1 cellular context compared by ENCODE assay signal in the genomic region with DNA sequence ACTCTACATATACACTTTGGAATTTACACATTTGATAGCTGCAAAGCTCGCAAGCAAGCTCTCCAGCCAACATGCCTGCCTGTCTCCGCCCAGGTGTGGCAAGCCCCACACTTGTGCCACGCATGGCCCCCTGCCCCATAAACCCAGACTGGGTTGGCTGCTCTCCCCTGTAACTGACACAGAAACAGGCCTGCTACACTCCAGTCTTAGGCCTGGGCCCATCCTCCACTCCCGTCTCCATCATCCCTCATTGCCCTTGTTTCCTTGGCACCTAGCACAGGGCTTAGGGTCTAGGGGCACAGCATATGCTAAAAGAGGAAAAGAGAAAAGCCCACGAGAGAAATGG.
A peak's percentile ranks its signal among the peaks of the same experiment; 100 is the strongest.
TF ChIP-seq lines count a peak whose summit lies in the region.

No MANE protein-coding gene starts in this region.

TF ChIP-seq in HepG2, 621 proteins besides CTCF, POLR2A, EP300 and RAD21:
- TF ChIP-seq PLRG1 (conservative IDR thresholded peaks at IDR 0.05) (no peak), ZFP36L1 (CRISPR knock-in tag; IDR thresholded peaks at IDR 0.05) (no peak), TRIM24 (CRISPR knock-in tag; IDR thresholded peaks at IDR 0.05) (no peak), TGIF2 (CRISPR knock-in tag; IDR thresholded peaks at IDR 0.05) (no peak), ZBTB38 (CRISPR knock-in tag; IDR thresholded peaks at IDR 0.05) (no peak), ZFP62 (CRISPR knock-in tag; IDR thresholded peaks at IDR 0.05) (no peak), ZNF3 (CRISPR knock-in tag; IDR thresholded peaks at IDR 0.05) (no peak), FOXK1 (CRISPR knock-in tag; IDR thresholded peaks at IDR 0.05; ENCODE audit: borderline replicate concordance, low read depth) (no peak), ZNF878 (CRISPR knock-in tag; IDR thresholded peaks at IDR 0.05) (no peak), FIP1L1 (IDR thresholded peaks at IDR 0.05; ENCODE audit: borderline replicate concordance, insufficient read depth, low read depth, low read length) (no peak)
- TF ChIP-seq, protein P1, sequence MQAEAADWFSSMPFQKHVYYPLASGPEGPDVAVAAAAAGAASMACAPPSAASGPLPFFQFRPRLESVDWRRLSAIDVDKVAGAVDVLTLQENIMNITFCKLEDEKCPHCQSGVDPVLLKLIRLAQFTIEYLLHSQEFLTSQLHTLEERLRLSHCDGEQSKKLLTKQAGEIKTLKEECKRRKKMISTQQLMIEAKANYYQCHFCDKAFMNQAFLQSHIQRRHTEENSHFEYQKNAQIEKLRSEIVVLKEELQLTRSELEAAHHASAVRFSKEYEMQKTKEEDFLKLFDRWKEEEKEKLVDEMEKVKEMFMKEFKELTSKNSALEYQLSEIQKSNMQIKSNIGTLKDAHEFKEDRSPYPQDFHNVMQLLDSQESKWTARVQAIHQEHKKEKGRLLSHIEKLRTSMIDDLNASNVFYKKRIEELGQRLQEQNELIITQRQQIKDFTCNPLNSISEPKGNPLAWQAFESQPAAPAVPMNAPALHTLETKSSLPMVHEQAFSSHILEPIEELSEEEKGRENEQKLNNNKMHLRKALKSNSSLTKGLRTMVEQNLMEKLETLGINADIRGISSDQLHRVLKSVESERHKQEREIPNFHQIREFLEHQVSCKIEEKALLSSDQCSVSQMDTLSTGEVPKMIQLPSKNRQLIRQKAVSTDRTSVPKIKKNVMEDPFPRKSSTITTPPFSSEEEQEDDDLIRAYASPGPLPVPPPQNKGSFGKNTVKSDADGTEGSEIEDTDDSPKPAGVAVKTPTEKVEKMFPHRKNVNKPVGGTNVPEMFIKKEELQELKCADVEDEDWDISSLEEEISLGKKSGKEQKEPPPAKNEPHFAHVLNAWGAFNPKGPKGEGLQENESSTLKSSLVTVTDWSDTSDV (CRISPR knock-in tag; IDR thresholded peaks at IDR 0.05): no peak
- TF ChIP-seq, protein P2, sequence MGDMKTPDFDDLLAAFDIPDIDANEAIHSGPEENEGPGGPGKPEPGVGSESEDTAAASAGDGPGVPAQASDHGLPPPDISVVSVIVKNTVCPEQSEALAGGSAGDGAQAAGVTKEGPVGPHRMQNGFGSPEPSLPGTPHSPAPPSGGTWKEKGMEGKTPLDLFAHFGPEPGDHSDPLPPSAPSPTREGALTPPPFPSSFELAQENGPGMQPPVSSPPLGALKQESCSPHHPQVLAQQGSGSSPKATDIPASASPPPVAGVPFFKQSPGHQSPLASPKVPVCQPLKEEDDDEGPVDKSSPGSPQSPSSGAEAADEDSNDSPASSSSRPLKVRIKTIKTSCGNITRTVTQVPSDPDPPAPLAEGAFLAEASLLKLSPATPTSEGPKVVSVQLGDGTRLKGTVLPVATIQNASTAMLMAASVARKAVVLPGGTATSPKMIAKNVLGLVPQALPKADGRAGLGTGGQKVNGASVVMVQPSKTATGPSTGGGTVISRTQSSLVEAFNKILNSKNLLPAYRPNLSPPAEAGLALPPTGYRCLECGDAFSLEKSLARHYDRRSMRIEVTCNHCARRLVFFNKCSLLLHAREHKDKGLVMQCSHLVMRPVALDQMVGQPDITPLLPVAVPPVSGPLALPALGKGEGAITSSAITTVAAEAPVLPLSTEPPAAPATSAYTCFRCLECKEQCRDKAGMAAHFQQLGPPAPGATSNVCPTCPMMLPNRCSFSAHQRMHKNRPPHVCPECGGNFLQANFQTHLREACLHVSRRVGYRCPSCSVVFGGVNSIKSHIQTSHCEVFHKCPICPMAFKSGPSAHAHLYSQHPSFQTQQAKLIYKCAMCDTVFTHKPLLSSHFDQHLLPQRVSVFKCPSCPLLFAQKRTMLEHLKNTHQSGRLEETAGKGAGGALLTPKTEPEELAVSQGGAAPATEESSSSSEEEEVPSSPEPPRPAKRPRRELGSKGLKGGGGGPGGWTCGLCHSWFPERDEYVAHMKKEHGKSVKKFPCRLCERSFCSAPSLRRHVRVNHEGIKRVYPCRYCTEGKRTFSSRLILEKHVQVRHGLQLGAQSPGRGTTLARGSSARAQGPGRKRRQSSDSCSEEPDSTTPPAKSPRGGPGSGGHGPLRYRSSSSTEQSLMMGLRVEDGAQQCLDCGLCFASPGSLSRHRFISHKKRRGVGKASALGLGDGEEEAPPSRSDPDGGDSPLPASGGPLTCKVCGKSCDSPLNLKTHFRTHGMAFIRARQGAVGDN (CRISPR knock-in tag; IDR thresholded peaks at IDR 0.05): peak; percentile 32; the same call in 1 of the 2 replicates
- TF ChIP-seq, protein P3, sequence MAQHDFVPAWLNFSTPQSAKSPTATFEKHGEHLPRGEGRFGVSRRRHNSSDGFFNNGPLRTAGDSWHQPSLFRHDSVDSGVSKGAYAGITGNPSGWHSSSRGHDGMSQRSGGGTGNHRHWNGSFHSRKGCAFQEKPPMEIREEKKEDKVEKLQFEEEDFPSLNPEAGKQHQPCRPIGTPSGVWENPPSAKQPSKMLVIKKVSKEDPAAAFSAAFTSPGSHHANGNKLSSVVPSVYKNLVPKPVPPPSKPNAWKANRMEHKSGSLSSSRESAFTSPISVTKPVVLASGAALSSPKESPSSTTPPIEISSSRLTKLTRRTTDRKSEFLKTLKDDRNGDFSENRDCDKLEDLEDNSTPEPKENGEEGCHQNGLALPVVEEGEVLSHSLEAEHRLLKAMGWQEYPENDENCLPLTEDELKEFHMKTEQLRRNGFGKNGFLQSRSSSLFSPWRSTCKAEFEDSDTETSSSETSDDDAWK (CRISPR knock-in tag; IDR thresholded peaks at IDR 0.05): no peak
- TF ChIP-seq, protein P4, sequence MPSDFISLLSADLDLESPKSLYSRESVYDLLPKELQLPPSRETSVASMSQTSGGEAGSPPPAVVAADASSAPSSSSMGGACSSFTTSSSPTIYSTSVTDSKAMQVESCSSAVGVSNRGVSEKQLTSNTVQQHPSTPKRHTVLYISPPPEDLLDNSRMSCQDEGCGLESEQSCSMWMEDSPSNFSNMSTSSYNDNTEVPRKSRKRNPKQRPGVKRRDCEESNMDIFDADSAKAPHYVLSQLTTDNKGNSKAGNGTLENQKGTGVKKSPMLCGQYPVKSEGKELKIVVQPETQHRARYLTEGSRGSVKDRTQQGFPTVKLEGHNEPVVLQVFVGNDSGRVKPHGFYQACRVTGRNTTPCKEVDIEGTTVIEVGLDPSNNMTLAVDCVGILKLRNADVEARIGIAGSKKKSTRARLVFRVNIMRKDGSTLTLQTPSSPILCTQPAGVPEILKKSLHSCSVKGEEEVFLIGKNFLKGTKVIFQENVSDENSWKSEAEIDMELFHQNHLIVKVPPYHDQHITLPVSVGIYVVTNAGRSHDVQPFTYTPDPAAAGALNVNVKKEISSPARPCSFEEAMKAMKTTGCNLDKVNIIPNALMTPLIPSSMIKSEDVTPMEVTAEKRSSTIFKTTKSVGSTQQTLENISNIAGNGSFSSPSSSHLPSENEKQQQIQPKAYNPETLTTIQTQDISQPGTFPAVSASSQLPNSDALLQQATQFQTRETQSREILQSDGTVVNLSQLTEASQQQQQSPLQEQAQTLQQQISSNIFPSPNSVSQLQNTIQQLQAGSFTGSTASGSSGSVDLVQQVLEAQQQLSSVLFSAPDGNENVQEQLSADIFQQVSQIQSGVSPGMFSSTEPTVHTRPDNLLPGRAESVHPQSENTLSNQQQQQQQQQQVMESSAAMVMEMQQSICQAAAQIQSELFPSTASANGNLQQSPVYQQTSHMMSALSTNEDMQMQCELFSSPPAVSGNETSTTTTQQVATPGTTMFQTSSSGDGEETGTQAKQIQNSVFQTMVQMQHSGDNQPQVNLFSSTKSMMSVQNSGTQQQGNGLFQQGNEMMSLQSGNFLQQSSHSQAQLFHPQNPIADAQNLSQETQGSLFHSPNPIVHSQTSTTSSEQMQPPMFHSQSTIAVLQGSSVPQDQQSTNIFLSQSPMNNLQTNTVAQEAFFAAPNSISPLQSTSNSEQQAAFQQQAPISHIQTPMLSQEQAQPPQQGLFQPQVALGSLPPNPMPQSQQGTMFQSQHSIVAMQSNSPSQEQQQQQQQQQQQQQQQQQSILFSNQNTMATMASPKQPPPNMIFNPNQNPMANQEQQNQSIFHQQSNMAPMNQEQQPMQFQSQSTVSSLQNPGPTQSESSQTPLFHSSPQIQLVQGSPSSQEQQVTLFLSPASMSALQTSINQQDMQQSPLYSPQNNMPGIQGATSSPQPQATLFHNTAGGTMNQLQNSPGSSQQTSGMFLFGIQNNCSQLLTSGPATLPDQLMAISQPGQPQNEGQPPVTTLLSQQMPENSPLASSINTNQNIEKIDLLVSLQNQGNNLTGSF (CRISPR knock-in tag; IDR thresholded peaks at IDR 0.05): no peak
- TF ChIP-seq, protein P5, sequence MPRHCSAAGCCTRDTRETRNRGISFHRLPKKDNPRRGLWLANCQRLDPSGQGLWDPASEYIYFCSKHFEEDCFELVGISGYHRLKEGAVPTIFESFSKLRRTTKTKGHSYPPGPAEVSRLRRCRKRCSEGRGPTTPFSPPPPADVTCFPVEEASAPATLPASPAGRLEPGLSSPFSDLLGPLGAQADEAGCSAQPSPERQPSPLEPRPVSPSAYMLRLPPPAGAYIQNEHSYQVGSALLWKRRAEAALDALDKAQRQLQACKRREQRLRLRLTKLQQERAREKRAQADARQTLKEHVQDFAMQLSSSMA (CRISPR knock-in tag; IDR thresholded peaks at IDR 0.05): peak; percentile 90; the same call in 1 of the 2 replicates
- TF ChIP-seq, protein P6, sequence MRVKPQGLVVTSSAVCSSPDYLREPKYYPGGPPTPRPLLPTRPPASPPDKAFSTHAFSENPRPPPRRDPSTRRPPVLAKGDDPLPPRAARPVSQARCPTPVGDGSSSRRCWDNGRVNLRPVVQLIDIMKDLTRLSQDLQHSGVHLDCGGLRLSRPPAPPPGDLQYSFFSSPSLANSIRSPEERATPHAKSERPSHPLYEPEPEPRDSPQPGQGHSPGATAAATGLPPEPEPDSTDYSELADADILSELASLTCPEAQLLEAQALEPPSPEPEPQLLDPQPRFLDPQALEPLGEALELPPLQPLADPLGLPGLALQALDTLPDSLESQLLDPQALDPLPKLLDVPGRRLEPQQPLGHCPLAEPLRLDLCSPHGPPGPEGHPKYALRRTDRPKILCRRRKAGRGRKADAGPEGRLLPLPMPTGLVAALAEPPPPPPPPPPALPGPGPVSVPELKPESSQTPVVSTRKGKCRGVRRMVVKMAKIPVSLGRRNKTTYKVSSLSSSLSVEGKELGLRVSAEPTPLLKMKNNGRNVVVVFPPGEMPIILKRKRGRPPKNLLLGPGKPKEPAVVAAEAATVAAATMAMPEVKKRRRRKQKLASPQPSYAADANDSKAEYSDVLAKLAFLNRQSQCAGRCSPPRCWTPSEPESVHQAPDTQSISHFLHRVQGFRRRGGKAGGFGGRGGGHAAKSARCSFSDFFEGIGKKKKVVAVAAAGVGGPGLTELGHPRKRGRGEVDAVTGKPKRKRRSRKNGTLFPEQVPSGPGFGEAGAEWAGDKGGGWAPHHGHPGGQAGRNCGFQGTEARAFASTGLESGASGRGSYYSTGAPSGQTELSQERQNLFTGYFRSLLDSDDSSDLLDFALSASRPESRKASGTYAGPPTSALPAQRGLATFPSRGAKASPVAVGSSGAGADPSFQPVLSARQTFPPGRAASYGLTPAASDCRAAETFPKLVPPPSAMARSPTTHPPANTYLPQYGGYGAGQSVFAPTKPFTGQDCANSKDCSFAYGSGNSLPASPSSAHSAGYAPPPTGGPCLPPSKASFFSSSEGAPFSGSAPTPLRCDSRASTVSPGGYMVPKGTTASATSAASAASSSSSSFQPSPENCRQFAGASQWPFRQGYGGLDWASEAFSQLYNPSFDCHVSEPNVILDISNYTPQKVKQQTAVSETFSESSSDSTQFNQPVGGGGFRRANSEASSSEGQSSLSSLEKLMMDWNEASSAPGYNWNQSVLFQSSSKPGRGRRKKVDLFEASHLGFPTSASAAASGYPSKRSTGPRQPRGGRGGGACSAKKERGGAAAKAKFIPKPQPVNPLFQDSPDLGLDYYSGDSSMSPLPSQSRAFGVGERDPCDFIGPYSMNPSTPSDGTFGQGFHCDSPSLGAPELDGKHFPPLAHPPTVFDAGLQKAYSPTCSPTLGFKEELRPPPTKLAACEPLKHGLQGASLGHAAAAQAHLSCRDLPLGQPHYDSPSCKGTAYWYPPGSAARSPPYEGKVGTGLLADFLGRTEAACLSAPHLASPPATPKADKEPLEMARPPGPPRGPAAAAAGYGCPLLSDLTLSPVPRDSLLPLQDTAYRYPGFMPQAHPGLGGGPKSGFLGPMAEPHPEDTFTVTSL (CRISPR knock-in tag; IDR thresholded peaks at IDR 0.05; ENCODE audit: borderline replicate concordance): no peak
